Comparison of ENCODE assay signal across 1 cellular context in the genomic region with DNA sequence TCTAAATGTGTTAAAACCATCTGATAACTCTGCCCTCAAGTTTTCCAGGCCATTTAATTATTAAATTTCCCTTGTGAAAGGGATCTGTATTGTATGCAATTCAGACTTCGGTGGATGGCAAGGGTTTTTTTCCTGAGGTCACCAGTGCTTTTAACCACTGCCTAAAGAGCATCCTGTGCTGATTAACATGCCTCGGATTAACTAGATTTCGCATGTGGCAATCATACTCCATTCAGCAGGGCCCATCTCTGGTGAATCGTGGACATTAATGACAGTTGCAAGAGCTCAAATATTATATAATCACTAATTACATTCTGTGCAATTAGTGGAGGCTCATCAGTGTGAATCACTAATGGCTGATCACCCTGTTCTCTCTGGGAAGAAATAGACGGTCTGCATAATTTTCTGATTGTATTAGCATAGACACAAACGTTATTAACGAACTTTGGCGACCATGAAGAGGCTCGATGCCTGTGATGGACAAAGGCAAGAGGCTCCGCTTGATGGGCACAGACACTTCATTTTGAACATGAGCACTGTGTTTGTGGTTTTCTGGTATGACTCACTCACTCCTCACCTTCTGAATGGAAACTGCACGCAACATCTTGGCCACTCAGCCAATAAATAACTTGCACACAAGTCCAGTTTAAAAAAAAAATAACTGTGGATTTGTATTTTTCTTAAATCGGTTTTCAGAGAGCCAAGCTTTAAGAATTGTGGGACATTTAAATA.
TF ChIP-seq lines count a peak whose summit lies in the region.

No MANE protein-coding gene starts in this region.

TF ChIP-seq in GM12878, 131 proteins besides CTCF, POLR2A, EP300 and RAD21 (continued from another document and continues in another):
- TF ChIP-seq, protein P1, sequence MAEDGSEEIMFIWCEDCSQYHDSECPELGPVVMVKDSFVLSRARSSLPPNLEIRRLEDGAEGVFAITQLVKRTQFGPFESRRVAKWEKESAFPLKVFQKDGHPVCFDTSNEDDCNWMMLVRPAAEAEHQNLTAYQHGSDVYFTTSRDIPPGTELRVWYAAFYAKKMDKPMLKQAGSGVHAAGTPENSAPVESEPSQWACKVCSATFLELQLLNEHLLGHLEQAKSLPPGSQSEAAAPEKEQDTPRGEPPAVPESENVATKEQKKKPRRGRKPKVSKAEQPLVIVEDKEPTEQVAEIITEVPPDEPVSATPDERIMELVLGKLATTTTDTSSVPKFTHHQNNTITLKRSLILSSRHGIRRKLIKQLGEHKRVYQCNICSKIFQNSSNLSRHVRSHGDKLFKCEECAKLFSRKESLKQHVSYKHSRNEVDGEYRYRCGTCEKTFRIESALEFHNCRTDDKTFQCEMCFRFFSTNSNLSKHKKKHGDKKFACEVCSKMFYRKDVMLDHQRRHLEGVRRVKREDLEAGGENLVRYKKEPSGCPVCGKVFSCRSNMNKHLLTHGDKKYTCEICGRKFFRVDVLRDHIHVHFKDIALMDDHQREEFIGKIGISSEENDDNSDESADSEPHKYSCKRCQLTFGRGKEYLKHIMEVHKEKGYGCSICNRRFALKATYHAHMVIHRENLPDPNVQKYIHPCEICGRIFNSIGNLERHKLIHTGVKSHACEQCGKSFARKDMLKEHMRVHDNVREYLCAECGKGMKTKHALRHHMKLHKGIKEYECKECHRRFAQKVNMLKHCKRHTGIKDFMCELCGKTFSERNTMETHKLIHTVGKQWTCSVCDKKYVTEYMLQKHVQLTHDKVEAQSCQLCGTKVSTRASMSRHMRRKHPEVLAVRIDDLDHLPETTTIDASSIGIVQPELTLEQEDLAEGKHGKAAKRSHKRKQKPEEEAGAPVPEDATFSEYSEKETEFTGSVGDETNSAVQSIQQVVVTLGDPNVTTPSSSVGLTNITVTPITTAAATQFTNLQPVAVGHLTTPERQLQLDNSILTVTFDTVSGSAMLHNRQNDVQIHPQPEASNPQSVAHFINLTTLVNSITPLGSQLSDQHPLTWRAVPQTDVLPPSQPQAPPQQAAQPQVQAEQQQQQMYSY (CRISPR knock-in tag; IDR thresholded peaks at IDR 0.05): no peak
- no peak for TF ChIP-seq RBBP5 (conservative IDR thresholded peaks at IDR 0.05)
- TF ChIP-seq HDAC2 (IDR thresholded peaks at IDR 0.05): no peak
- TF ChIP-seq GABPA (IDR thresholded peaks at IDR 0.05; ENCODE audit: low read depth): no peak
- TF ChIP-seq ASH2L (IDR thresholded peaks at IDR 0.05; ENCODE audit: borderline replicate concordance, low read depth): no peak
- TF ChIP-seq NR2C2 (IDR thresholded peaks at IDR 0.05; ENCODE audit: borderline replicate concordance, control insufficient read depth, insufficient read length, low read depth): no peak
- TF ChIP-seq YBX1 (IDR thresholded peaks at IDR 0.05): no peak
- 0 out of 2 replicates have a peak, but pooled peaks have one; percentile 37 for TF ChIP-seq ATF7 (IDR thresholded peaks at IDR 0.05; ENCODE audit: low read depth)
- TF ChIP-seq ZBTB33 (IDR thresholded peaks at IDR 0.05): no peak
- peak; percentile 87 for TF ChIP-seq DPF2 (IDR thresholded peaks at IDR 0.05)
- no peak for TF ChIP-seq POLR2AphosphoS2 (IDR thresholded peaks at IDR 0.05; ENCODE audit: low read depth, low read length)
- TF ChIP-seq MAX (IDR thresholded peaks at IDR 0.05; ENCODE audit: low read depth, low read length): no peak
- no peak for TF ChIP-seq CREB1 (IDR thresholded peaks at IDR 0.05; ENCODE audit: low read depth)
- TF ChIP-seq ZNF207 (IDR thresholded peaks at IDR 0.05; ENCODE audit: borderline replicate concordance): no peak
- no peak for TF ChIP-seq CBX3 (IDR thresholded peaks at IDR 0.05; ENCODE audit: borderline replicate concordance, low read depth)
- peak; percentile 84; the same call in 1 of the 2 replicates for TF ChIP-seq PAX5 (IDR thresholded peaks at IDR 0.05; ENCODE audit: borderline replicate concordance, low read depth, low read length)
- TF ChIP-seq, protein P2, sequence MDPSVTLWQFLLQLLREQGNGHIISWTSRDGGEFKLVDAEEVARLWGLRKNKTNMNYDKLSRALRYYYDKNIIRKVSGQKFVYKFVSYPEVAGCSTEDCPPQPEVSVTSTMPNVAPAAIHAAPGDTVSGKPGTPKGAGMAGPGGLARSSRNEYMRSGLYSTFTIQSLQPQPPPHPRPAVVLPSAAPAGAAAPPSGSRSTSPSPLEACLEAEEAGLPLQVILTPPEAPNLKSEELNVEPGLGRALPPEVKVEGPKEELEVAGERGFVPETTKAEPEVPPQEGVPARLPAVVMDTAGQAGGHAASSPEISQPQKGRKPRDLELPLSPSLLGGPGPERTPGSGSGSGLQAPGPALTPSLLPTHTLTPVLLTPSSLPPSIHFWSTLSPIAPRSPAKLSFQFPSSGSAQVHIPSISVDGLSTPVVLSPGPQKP (IDR thresholded peaks at IDR 0.05; ENCODE audit: low read depth, low read length): no peak
- 0 out of 2 replicates have a peak, but pooled peaks have one; percentile 50 for TF ChIP-seq CBFB (IDR thresholded peaks at IDR 0.05; ENCODE audit: low read depth)
- TF ChIP-seq IKZF2 (IDR thresholded peaks at IDR 0.05): peak in 1 of 2 experiments; percentile 57; a peak in 2 of 4 replicates
- TF ChIP-seq HDAC6 (IDR thresholded peaks at IDR 0.05; ENCODE audit: unreplicated experiment): no peak
- TF ChIP-seq SIN3A (IDR thresholded peaks at IDR 0.05; ENCODE audit: low read depth, low read length): no peak
- no peak for TF ChIP-seq FOXK2 (IDR thresholded peaks at IDR 0.05)
- TF ChIP-seq, protein P3, sequence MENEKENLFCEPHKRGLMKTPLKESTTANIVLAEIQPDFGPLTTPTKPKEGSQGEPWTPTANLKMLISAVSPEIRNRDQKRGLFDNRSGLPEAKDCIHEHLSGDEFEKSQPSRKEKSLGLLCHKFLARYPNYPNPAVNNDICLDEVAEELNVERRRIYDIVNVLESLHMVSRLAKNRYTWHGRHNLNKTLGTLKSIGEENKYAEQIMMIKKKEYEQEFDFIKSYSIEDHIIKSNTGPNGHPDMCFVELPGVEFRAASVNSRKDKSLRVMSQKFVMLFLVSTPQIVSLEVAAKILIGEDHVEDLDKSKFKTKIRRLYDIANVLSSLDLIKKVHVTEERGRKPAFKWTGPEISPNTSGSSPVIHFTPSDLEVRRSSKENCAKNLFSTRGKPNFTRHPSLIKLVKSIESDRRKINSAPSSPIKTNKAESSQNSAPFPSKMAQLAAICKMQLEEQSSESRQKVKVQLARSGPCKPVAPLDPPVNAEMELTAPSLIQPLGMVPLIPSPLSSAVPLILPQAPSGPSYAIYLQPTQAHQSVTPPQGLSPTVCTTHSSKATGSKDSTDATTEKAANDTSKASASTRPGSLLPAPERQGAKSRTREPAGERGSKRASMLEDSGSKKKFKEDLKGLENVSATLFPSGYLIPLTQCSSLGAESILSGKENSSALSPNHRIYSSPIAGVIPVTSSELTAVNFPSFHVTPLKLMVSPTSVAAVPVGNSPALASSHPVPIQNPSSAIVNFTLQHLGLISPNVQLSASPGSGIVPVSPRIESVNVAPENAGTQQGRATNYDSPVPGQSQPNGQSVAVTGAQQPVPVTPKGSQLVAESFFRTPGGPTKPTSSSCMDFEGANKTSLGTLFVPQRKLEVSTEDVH (IDR thresholded peaks at IDR 0.05; ENCODE audit: low read depth, partially characterized antibody): no peak
- no peak for TF ChIP-seq CHD4 (IDR thresholded peaks at IDR 0.05)
- no peak for TF ChIP-seq GATAD2B (conservative IDR thresholded peaks at IDR 0.05; ENCODE audit: low read depth)
- TF ChIP-seq, protein P4, sequence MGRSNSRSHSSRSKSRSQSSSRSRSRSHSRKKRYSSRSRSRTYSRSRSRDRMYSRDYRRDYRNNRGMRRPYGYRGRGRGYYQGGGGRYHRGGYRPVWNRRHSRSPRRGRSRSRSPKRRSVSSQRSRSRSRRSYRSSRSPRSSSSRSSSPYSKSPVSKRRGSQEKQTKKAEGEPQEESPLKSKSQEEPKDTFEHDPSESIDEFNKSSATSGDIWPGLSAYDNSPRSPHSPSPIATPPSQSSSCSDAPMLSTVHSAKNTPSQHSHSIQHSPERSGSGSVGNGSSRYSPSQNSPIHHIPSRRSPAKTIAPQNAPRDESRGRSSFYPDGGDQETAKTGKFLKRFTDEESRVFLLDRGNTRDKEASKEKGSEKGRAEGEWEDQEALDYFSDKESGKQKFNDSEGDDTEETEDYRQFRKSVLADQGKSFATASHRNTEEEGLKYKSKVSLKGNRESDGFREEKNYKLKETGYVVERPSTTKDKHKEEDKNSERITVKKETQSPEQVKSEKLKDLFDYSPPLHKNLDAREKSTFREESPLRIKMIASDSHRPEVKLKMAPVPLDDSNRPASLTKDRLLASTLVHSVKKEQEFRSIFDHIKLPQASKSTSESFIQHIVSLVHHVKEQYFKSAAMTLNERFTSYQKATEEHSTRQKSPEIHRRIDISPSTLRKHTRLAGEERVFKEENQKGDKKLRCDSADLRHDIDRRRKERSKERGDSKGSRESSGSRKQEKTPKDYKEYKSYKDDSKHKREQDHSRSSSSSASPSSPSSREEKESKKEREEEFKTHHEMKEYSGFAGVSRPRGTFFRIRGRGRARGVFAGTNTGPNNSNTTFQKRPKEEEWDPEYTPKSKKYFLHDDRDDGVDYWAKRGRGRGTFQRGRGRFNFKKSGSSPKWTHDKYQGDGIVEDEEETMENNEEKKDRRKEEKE (IDR thresholded peaks at IDR 0.05): no peak
- TF ChIP-seq, protein P5, sequence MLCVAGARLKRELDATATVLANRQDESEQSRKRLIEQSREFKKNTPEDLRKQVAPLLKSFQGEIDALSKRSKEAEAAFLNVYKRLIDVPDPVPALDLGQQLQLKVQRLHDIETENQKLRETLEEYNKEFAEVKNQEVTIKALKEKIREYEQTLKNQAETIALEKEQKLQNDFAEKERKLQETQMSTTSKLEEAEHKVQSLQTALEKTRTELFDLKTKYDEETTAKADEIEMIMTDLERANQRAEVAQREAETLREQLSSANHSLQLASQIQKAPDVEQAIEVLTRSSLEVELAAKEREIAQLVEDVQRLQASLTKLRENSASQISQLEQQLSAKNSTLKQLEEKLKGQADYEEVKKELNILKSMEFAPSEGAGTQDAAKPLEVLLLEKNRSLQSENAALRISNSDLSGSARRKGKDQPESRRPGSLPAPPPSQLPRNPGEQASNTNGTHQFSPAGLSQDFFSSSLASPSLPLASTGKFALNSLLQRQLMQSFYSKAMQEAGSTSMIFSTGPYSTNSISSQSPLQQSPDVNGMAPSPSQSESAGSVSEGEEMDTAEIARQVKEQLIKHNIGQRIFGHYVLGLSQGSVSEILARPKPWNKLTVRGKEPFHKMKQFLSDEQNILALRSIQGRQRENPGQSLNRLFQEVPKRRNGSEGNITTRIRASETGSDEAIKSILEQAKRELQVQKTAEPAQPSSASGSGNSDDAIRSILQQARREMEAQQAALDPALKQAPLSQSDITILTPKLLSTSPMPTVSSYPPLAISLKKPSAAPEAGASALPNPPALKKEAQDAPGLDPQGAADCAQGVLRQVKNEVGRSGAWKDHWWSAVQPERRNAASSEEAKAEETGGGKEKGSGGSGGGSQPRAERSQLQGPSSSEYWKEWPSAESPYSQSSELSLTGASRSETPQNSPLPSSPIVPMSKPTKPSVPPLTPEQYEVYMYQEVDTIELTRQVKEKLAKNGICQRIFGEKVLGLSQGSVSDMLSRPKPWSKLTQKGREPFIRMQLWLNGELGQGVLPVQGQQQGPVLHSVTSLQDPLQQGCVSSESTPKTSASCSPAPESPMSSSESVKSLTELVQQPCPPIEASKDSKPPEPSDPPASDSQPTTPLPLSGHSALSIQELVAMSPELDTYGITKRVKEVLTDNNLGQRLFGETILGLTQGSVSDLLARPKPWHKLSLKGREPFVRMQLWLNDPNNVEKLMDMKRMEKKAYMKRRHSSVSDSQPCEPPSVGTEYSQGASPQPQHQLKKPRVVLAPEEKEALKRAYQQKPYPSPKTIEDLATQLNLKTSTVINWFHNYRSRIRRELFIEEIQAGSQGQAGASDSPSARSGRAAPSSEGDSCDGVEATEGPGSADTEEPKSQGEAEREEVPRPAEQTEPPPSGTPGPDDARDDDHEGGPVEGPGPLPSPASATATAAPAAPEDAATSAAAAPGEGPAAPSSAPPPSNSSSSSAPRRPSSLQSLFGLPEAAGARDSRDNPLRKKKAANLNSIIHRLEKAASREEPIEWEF (IDR thresholded peaks at IDR 0.05; ENCODE audit: insufficient replicate concordance, low read depth, low read length): no peak
- TF ChIP-seq BCL11A (IDR thresholded peaks at IDR 0.05; ENCODE audit: low read depth, low read length): peak; percentile 92
- no peak for TF ChIP-seq MEF2B (IDR thresholded peaks at IDR 0.05; ENCODE audit: partially characterized antibody, poor library complexity, severe bottlenecking)
- TF ChIP-seq TAF1 (IDR thresholded peaks at IDR 0.05; ENCODE audit: borderline replicate concordance, low read depth, low read length): no peak
- no peak for TF ChIP-seq SKIL (IDR thresholded peaks at IDR 0.05; ENCODE audit: low read depth, poor library complexity, severe bottlenecking)
- TF ChIP-seq FOXM1 (IDR thresholded peaks at IDR 0.05; ENCODE audit: low read depth, low read length): no peak
- no peak for TF ChIP-seq HCFC1 (IDR thresholded peaks at IDR 0.05; ENCODE audit: low read length)
- no peak for TF ChIP-seq MXI1 (IDR thresholded peaks at IDR 0.05; ENCODE audit: low read depth, low read length)
- no peak for TF ChIP-seq SMAD5 (IDR thresholded peaks at IDR 0.05; ENCODE audit: low read depth)
